11 cellular contexts compared by ENCODE assay signal in the genomic region with DNA sequence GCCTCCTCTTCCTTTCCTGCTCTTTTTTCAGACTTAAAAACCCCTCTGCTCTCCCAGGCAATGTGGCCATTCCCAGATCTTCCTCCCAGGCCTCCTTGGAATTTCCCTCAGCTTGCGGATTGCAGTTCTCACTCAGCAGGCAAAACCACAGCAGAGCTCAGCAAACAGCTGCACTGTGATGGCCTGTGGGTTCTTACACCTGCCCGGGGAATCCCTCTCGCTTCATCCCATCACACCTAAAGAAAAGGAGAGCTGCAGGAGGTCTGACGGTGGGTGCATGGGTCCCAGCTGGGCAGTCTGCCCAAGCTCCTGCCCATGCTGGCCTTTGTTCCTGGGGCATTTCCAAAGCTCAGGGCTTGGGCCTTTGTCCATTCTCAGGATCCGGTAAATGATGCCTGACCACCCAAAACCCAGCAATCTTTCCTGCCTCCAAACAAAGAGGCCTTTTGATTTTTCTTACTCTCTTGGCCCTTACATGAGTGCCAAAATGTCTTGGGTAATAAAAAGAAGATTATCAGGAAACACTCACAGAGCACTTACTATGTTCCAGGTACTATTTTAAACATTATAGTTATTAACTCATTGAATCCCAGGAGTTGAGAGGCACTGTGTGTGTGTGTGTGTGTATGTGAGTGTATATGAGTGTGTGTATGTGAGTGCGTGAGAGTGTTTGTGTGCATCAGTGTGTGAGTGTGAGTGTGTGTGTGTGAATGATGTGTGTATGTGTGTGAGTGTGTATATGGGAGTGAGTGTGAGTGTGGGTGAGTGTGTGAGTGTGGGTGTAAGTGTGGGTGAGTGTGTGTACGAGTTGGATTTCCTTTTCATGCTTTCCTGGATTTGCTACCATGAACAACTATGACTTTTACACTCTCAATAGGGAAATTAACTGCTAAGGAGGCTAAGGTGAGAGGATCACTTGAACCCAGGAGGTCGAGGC.
DNase-seq lines count a peak whose midpoint lies in the region; ATAC-seq, FAIRE-seq and TF ChIP-seq lines count a peak whose summit lies in the region.
"Had no signal": no experiment of that assay in that cellular context is flagged by ENCODE, and none has a peak within 500 bp of the region (broad histone marks: within the 10 kb centered on the region; RNA-seq: fewer than 3 reads in every experiment).

No MANE protein-coding gene starts in this region.

- no peak overlapping the region for H3K4me3 ChIP-seq in lung
- H3K4me3 ChIP-seq in small intestine (ENCODE audit: low read depth in 1 of 2, low read length in 2 of 2), result no peak overlapping the region
- H3K4me3 ChIP-seq: colonic mucosa had no signal

- DNase-seq in A172 (ENCODE audit: low spot score) (peak; percentile 90), M059J (ENCODE audit: low read depth) (peak; percentile 54), brain pericyte (ENCODE audit: low read depth, low spot score) (peak; percentile 66), lung (ENCODE audit: low spot score) (no peak), small intestine (no peak), MV-4-11 (lab: John Stamatoyannopoulos, UW) (no peak), NCI-H1436 treated with DMSO at 0.1 percent for 48 hours (lab: John Stamatoyannopoulos, UW) (no peak)
- DNase-seq: activated effector memory CD4-positive, alpha-beta T cell treated with anti-CD3 and anti-CD28 coated beads, Interleukin-2, amount 50 U/mL, for 16 hours; colonic mucosa; NCI-H526 treated with DMSO at 0.1 percent for 48 hours had no signal

- no peaks in the 10 kb centered on the region for H3K36me3 ChIP-seq in lung (ENCODE audit: control insufficient read depth in 2 of 2, insufficient read depth in 2 of 2, low read length in 2 of 2)
- H3K36me3 ChIP-seq in small intestine (ENCODE audit: control insufficient read depth in 2 of 2, insufficient read depth in 2 of 2, low read length in 2 of 2), result no peaks in the 10 kb centered on the region
- H3K36me3 ChIP-seq: colonic mucosa had no signal

- ATAC-seq in lung (ENCODE audit: insufficient read depth, low FRiP score) (no peak), HG02798 (IDR thresholded peaks at IDR 0.05; ENCODE audit: poor library complexity, unreplicated experiment) (no peak)

- no peak for FAIRE-seq in small intestine (lab: Jason Lieb, UNC)

- peaks cover 0 to 2% of the 10 kb centered on the region in 2 donors for H3K9me3 ChIP-seq in lung (ENCODE audit: control insufficient read depth in 2 of 2, insufficient read depth in 1 of 2, low read length in 1 of 2)
- H3K9me3 ChIP-seq in small intestine (ENCODE audit: control insufficient read depth, low read depth), result no peaks in the 10 kb centered on the region
- H3K9me3 ChIP-seq: colonic mucosa had no signal

- H3K27me3 ChIP-seq in lung (ENCODE audit: control insufficient read depth, insufficient read depth) (no peaks in the 10 kb centered on the region), small intestine (ENCODE audit: control insufficient read depth in 2 of 2, insufficient read depth in 2 of 2, low read length in 2 of 2) (no peaks in the 10 kb centered on the region)
- H3K27me3 ChIP-seq: colonic mucosa had no signal

- no peak for TF ChIP-seq CTCF in lung (IDR thresholded peaks at IDR 0.05; ENCODE audit: control extremely low read depth, extremely low read depth)

- H3K4me1 ChIP-seq in lung (ENCODE audit: control insufficient read depth in 2 of 2, insufficient read depth in 2 of 2, low read length in 2 of 2) (peaks cover 0 to 17% of the 10 kb centered on the region in 2 donors), small intestine (ENCODE audit: control insufficient read depth in 2 of 2, insufficient read depth in 1 of 2, low read depth in 1 of 2, low read length in 1 of 2) (no peaks in the 10 kb centered on the region)
- H3K4me1 ChIP-seq: colonic mucosa had no signal

- peak overlapping the region; percentile 3 to 37 for H3K27ac ChIP-seq in lung (ENCODE audit: low read depth in 1 of 2, low read length in 1 of 2)
- H3K27ac ChIP-seq in small intestine (ENCODE audit: low read depth in 1 of 2, low read length in 1 of 2), result no peak overlapping the region
- H3K27ac ChIP-seq: colonic mucosa had no signal

- 75 to 81% methylated on average over 8 of the region's 8 CpGs for WGBS in lung, 2 donors
- 67 to 70% (median 69%) methylated on average over 8 of the region's 8 CpGs for WGBS in small intestine, 3 donors

Comparison
In these comparisons a context has a peak if more than half of its experiments do, and no peak if none do; other contexts are left out.
1. DNase-seq: peak in A172 (single experiment), M059J (single experiment) and brain pericyte (single experiment); none in lung (single experiment), small intestine (single experiment), MV-4-11 (single experiment) and NCI-H1436 treated with DMSO at 0.1 percent for 48 hours (single experiment).
2. H3K27ac ChIP-seq: peak in lung (2 of 2); none in small intestine (0 of 2).